8 cellular contexts compared by ENCODE assay signal in genomic region chr20:10434832-10435812, GRCh38. TPM values are rescaled to one million over a fixed set of nuclear protein-coding genes. Genes with fewer than 3 reads are reported as not detected.
A peak's percentile ranks its signal among the peaks of the same experiment; 100 is the strongest.
DNase-seq lines count a peak whose midpoint lies in the region; ATAC-seq and TF ChIP-seq lines count a peak whose summit lies in the region.

SLX4IP (plus strand) TSS chr20:10435305; CDS start chr20:10458205, 22,900 bp downstream.

- H3K27ac ChIP-seq in BLaER1 (peak within 1 kb of the TSS; percentile 86), colonic mucosa (peak within 1 kb of the TSS; percentile 86), layer of hippocampus (ENCODE audit: low read depth, low read length) (peak within 1 kb of the TSS; percentile 92)

- H3K4me1 Mint-ChIP-seq in activated CD4-positive, alpha-beta T cell treated with anti-CD3 and anti-CD28 coated beads, Interleukin-2, amount 10 ng/mL, durations not matched to agents 24 days and 14 days: peaks cover 35% of the 10 kb centered on the region

- peak within 1 kb of the TSS; percentile 98 for H3K27ac Mint-ChIP-seq in activated CD4-positive, alpha-beta T cell treated with anti-CD3 and anti-CD28 coated beads, Interleukin-2, amount 10 ng/mL, durations not matched to agents 24 days and 14 days

- intact Hi-C loops in activated CD4-positive, alpha-beta T cell treated with anti-CD3 and anti-CD28 coated beads, Interleukin-2, amount 10 ng/mL, durations not matched to agents 24 days and 14 days (cut with micrococcal nuclease): loop anchor here (1.0 to 2.0 kb wide), 8 partner anchors 12 to 238 kb away; partner anchors contain the start of genes JAG1 and SNAP25
- intact Hi-C loops in colonic mucosa (cut with DNase I): loop anchor here (10.0 kb wide), 1 partner anchor 240 kb away; the partner anchor contains the start of gene JAG1

- H3K4me1 ChIP-seq in BLaER1 (peaks cover 33% of the 10 kb centered on the region), colonic mucosa (peaks cover 7% of the 10 kb centered on the region)

- TF ChIP-seq CTCF in colonic mucosa (IDR thresholded peaks at IDR 0.05): no peak

- DNase-seq in NCI-H526 (lab: John Stamatoyannopoulos, UW) (peak; percentile 98 to 99), colonic mucosa (peak; percentile 94)
- peak; percentile 95 for DNase-seq in activated CD4-positive, alpha-beta T cell treated with anti-CD3 and anti-CD28 coated beads, Interleukin-2, amount 10 ng/mL, durations not matched to agents 24 days and 14 days
- peak; percentile 67 to 72 for DNase-seq in stimulated activated CD4-positive, alpha-beta T cell treated with anti-CD3 and anti-CD28 coated beads, Interleukin-1b, Interleukin-23, amount 100 ng/mL, for 4 hours (ENCODE audit: low read depth in 2 of 2)

- no peaks in the 10 kb centered on the region for H3K9me3 Mint-ChIP-seq in activated CD4-positive, alpha-beta T cell treated with anti-CD3 and anti-CD28 coated beads, Interleukin-2, amount 10 ng/mL, durations not matched to agents 24 days and 14 days

- ATAC-seq in GM19328 (IDR thresholded peaks at IDR 0.05; ENCODE audit: unreplicated experiment) (peak; percentile 51), HG03469 (IDR thresholded peaks at IDR 0.05; ENCODE audit: unreplicated experiment) (peak; percentile 34)

- H3K27me3 Mint-ChIP-seq in activated CD4-positive, alpha-beta T cell treated with anti-CD3 and anti-CD28 coated beads, Interleukin-2, amount 10 ng/mL, durations not matched to agents 24 days and 14 days: no peaks in the 10 kb centered on the region

- H3K9me3 ChIP-seq in BLaER1 (no peaks in the 10 kb centered on the region), colonic mucosa (no peaks in the 10 kb centered on the region)

- H3K4me2 ChIP-seq in BLaER1: peak within 1 kb of the TSS; percentile 88

- peaks cover 11% of the 10 kb centered on the region for H3K36me3 ChIP-seq in BLaER1
- H3K36me3 ChIP-seq in colonic mucosa: no peaks in the 10 kb centered on the region

- peak within 1 kb of the TSS; percentile 92 for H3K4me3 Mint-ChIP-seq in activated CD4-positive, alpha-beta T cell treated with anti-CD3 and anti-CD28 coated beads, Interleukin-2, amount 10 ng/mL, durations not matched to agents 24 days and 14 days

- H3K4me3 ChIP-seq in BLaER1 (peak within 1 kb of the TSS; percentile 87), colonic mucosa (peak within 1 kb of the TSS; percentile 90)

- H3K9ac ChIP-seq in BLaER1 (peak within 1 kb of the TSS; percentile 87), colonic mucosa (ENCODE audit: low read depth in 2 of 2, low read length in 2 of 2) (peak within 1 kb of the TSS; percentile 76 to 89)

- H3K27me3 ChIP-seq in BLaER1: no peaks in the 10 kb centered on the region
- H3K27me3 ChIP-seq in colonic mucosa: no peaks in the 10 kb centered on the region
- H3K27me3 ChIP-seq in layer of hippocampus (ENCODE audit: control insufficient read depth, insufficient read depth, low read length): no peaks in the 10 kb centered on the region

- peaks cover 17% of the 10 kb centered on the region; the same call in 1 of the 2 replicates for H4K20me1 ChIP-seq in BLaER1

- H3K36me3 Mint-ChIP-seq in activated CD4-positive, alpha-beta T cell treated with anti-CD3 and anti-CD28 coated beads, Interleukin-2, amount 10 ng/mL, durations not matched to agents 24 days and 14 days (ENCODE audit: low read depth): peaks cover 8% of the 10 kb centered on the region

RNA-seq across cellular contexts. Expression of gene SLX4IP, which starts in this region (rescaled TPM):
- total RNA-seq in activated CD4-positive, alpha-beta T cell treated with anti-CD3 and anti-CD28 coated beads, Interleukin-2, amount 10 ng/mL, durations not matched to agents 24 days and 14 days: 5.9 and 6.6 TPM in 2 replicates
- total RNA-seq in colonic mucosa: 1 to 10 TPM; 5.0 to 8.8 TPM

Comparison
In these comparisons a context has a peak if more than half of its experiments do, and no peak if none do; other contexts are left out.
1. Peak in every context shown above with its lines: DNase-seq, ATAC-seq, H3K4me3 ChIP-seq and H3K27ac ChIP-seq.